30 cellular contexts compared by ENCODE assay signal in the genomic region with DNA sequence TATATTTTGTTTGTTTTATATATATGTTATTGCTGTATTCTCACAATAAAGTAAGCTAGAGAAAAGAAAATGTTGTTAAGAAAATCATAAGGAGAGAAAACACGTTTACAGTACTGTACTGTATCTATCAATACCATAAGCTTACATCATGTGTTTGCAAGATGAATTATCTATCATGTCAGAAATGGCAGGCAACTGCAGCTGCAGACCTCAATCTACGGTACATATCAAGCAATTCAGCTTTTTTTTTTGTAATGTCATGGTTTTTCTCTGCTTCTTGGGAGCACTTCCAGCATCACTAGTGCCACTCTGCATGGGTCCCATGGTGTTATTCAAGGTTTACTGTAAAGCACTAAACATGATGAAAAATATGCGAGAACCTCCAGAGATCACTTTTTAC. TPM values are rescaled to one million over a fixed set of nuclear protein-coding genes. Genes with fewer than 3 reads are reported as not detected.
"Had no signal": no experiment of that assay in that cellular context is flagged by ENCODE, and none has a peak within 500 bp of the region (broad histone marks: within the 10 kb centered on the region; RNA-seq: fewer than 3 reads in every experiment).

No MANE protein-coding gene starts in this region.

- H3K9me3 ChIP-seq: stomach, suprapubic skin, testis, thoracic aorta, thyroid gland, tibial artery, transverse colon, upper lobe of left lung, upper lobe of right lung, uterus, vagina had no signal

- FAIRE-seq: urothelium cell line had no signal

- H3K27me3 ChIP-seq: testis, thyroid gland, upper lobe of left lung, uterus, vagina had no signal

- H3K4me1 ChIP-seq: stomach, testis, tibial artery, transverse colon, upper lobe of left lung, upper lobe of right lung, uterus, vagina had no signal

- ATAC-seq: stimulated activated effector memory CD8-positive, alpha-beta T cell treated with anti-CD3 and anti-CD28 coated beads, Interleukin-12 subunit alpha, Interleukin-12 subunit beta, amount 100 ng/mL, for 72 hours; stimulated activated memory B cell treated with anti-CD40 and anti-IgM and Interleukin-4, amounts not matched to agents 10 μg/mL and 1 μg/mL and 100 μg/mL, for 72 hours; stimulated activated naive B cell treated with anti-CD40 and anti-IgM and Interleukin-4, amounts not matched to agents 10 μg/mL and 1 μg/mL and 100 μg/mL, for 72 hours; stimulated activated naive CD8-positive, alpha-beta T cell treated with anti-CD3 and anti-CD28 coated beads, Interleukin-15, amount 100 ng/mL, for 72 hours; stimulated activated naive CD8-positive, alpha-beta T cell treated with anti-CD3 and anti-CD28 coated beads, Interleukin-15, Interleukin-2, amounts not matched to agents 100 U/mL and 50 U/mL, for 24 hours; upper lobe of right lung had no signal

- DNase-seq: stimulated activated CD4-positive, alpha-beta T cell treated with anti-CD3 and anti-CD28 coated beads, Interleukin-2, amount 100 ng/mL, for 24 hours; stimulated activated CD4-positive, alpha-beta T cell treated with anti-CD3 and anti-CD28 coated beads, Interleukin-2, amount 100 ng/mL, for 48 hours; stimulated activated CD4-positive, alpha-beta T cell treated with anti-CD3 and anti-CD28 coated beads, Interleukin-4, amount 100 ng/mL, for 1 hour; stimulated activated CD4-positive, alpha-beta T cell treated with anti-CD3 and anti-CD28 coated beads, Interleukin-4, amount 100 ng/mL, for 4 hours; stimulated activated CD8-positive, alpha-beta memory T cell treated with anti-CD3 and anti-CD28 coated beads, Interleukin-4, amount 100 ng/mL, for 48 hours; stimulated activated naive B cell treated with anti-CD40 and anti-IgM and Interleukin-4, amounts not matched to agents 10 μg/mL and 1 μg/mL and 100 μg/mL, for 72 hours; stimulated activated naive CD4-positive, alpha-beta T cell; stimulated activated naive CD4-positive, alpha-beta T cell treated with Interleukin-2 at 50 U/mL for 16 hours; stimulated activated naive CD8-positive, alpha-beta T cell treated with anti-CD3 and anti-CD28 coated beads, Interleukin-15, amount 100 ng/mL, for 72 hours; stimulated activated naive CD8-positive, alpha-beta T cell treated with anti-CD3 and anti-CD28 coated beads, Interleukin-15, Interleukin-2, amounts not matched to agents 100 U/mL and 50 U/mL, for 24 hours; stomach; substantia nigra; testis; thyroid gland; tibial artery; transverse colon; trophoblast cell; upper lobe of left lung; upper lobe of right lung; uterus had no signal

- H3K4me3 ChIP-seq: stomach, suprapubic skin, testis, thoracic aorta, thyroid gland, tibial artery, transverse colon, upper lobe of left lung, upper lobe of right lung, uterus, vagina had no signal

- H3K27ac ChIP-seq: stomach, testis, thoracic aorta, thyroid gland, tibial artery, transverse colon, upper lobe of left lung, upper lobe of right lung, uterus, vagina had no signal

- H3K36me3 ChIP-seq: stomach, suprapubic skin, thoracic aorta, thyroid gland, tibial artery, transverse colon, upper lobe of left lung, upper lobe of right lung, uterus, vagina had no signal

RNA-seq across cellular contexts. Expression of a gene that starts 8.9 kb away (rescaled TPM):
- total RNA-seq: stomach, subcutaneous adipose tissue, temporal lobe, testis, transverse colon, upper lobe of left lung, upper lobe of right lung, ureter, urinary bladder, uterus had no signal
- polyA plus RNA-seq: stomach, urinary bladder had no signal

RNA-seq across cellular contexts. Expression of a gene that starts 19.3 kb away (rescaled TPM):
- total RNA-seq: testis, transverse colon, ureter had no signal
- polyA plus RNA-seq: stomach, urinary bladder had no signal

RNA-seq across cellular contexts. Expression of a gene that starts 42.4 kb away (rescaled TPM):
- total RNA-seq: stomach, thyroid gland, transverse colon, upper lobe of left lung, upper lobe of right lung, ureter, urinary bladder, uterus had no signal
- polyA plus RNA-seq: urinary bladder had no signal

RNA-seq across cellular contexts. Expression of a gene that starts 42.6 kb away (rescaled TPM):
- total RNA-seq: stomach, subcutaneous adipose tissue, temporal lobe, thoracic aorta, thyroid gland, transverse colon, ureter, uterus, vagina had no signal
- polyA plus RNA-seq: stomach, urinary bladder had no signal

RNA-seq across cellular contexts. Expression of a gene that starts 59.7 kb away (rescaled TPM):
- total RNA-seq: stomach, subcutaneous adipose tissue, temporal lobe, thoracic aorta, thyroid gland, transverse colon, upper lobe of right lung, ureter, urinary bladder, vagina had no signal
- polyA plus RNA-seq: stomach, urinary bladder had no signal
